Comparison of ENCODE assay signal across 8 cellular contexts in genomic region chr12:95218164-95218851, GRCh38. TPM values are rescaled to one million over a fixed set of nuclear protein-coding genes. Genes with fewer than 3 reads are reported as not detected.
DNase-seq lines count a peak whose midpoint lies in the region; ATAC-seq lines count a peak whose summit lies in the region.

No MANE protein-coding gene starts in this region.

- H3K9me3 Mint-ChIP-seq in activated naive CD4-positive, alpha-beta T cell treated with anti-CD3 and anti-CD28 coated beads for 36 hours = no peaks in the 10 kb centered on the region

- H3K9me3 ChIP-seq in adipocyte (ENCODE audit: control insufficient read depth, low read length) = no peaks in the 10 kb centered on the region
- no peaks in the 10 kb centered on the region for H3K9me3 ChIP-seq in skeletal muscle satellite cell (replicated peaks; ENCODE audit: low read length)

- H3K27me3 Mint-ChIP-seq in activated naive CD4-positive, alpha-beta T cell treated with anti-CD3 and anti-CD28 coated beads for 36 hours (ENCODE audit: low read depth) = no peaks in the 10 kb centered on the region

- H3K36me3 ChIP-seq in adipocyte (ENCODE audit: control insufficient read depth, insufficient read depth, low read length, severe bottlenecking) = no peaks in the 10 kb centered on the region
- no peaks in the 10 kb centered on the region for H3K36me3 ChIP-seq in skeletal muscle satellite cell (ENCODE audit: insufficient read depth, low read length)

- intact Hi-C loops in activated naive CD4-positive, alpha-beta T cell treated with anti-CD3 and anti-CD28 coated beads for 36 hours (cut with micrococcal nuclease) = loop anchor here (5.0 kb wide), 5 partner anchors 314 to 1541 kb away; partner anchors contain the start of genes AMDHD1, CCDC38, CRADD and PLXNC1

- peaks cover 22% of the 10 kb centered on the region for H3K4me1 ChIP-seq in adipocyte (ENCODE audit: control insufficient read depth, insufficient read depth, low read length)
- peaks cover 12% of the 10 kb centered on the region for H3K4me1 ChIP-seq in skeletal muscle satellite cell (ENCODE audit: control insufficient read depth, insufficient read depth, low read length)

- peaks cover 33% of the 10 kb centered on the region for H3K4me1 Mint-ChIP-seq in activated naive CD4-positive, alpha-beta T cell treated with anti-CD3 and anti-CD28 coated beads for 36 hours (ENCODE audit: low read depth)

- H3K4me2 ChIP-seq in skeletal muscle satellite cell (ENCODE audit: low read length) = peak overlapping the region; percentile 91

- peak overlapping the region; percentile 100 for H3K4me3 ChIP-seq in adipocyte (ENCODE audit: low read length)
- peak overlapping the region; percentile 94 for H3K4me3 ChIP-seq in iPS-11a (ENCODE audit: low read depth, low read length)
- H3K4me3 ChIP-seq in skeletal muscle satellite cell (ENCODE audit: low read length) = peak overlapping the region; percentile 94

- no peaks in the 10 kb centered on the region for H3K36me3 Mint-ChIP-seq in activated naive CD4-positive, alpha-beta T cell treated with anti-CD3 and anti-CD28 coated beads for 36 hours (ENCODE audit: low read depth)

- ATAC-seq in HG03280 (IDR thresholded peaks at IDR 0.05; ENCODE audit: unreplicated experiment) = peak; percentile 0

- peak overlapping the region; percentile 98 for H3K4me3 Mint-ChIP-seq in activated naive CD4-positive, alpha-beta T cell treated with anti-CD3 and anti-CD28 coated beads for 36 hours

- H3K27ac Mint-ChIP-seq in activated naive CD4-positive, alpha-beta T cell treated with anti-CD3 and anti-CD28 coated beads for 36 hours = peak overlapping the region; percentile 97

- CTCF ChIA-PET in activated naive CD4-positive, alpha-beta T cell treated with anti-CD3 and anti-CD28 coated beads for 36 hours (lab: Charles Lee) = interaction anchor here (0.9 kb wide), 1 partner anchor 312 kb away, joined by 3 read pairs; no protein-coding TSS in a partner anchor

- DNase-seq in activated naive CD4-positive, alpha-beta T cell treated with anti-CD3 and anti-CD28 coated beads for 36 hours = peak; percentile 34
- DNase-seq in activated naive CD4-positive, alpha-beta T cell treated with Interleukin-2 at 50 U/mL for 16 hours = no peak
- peak; percentile 88 for DNase-seq in NCI-H69 (lab: John Stamatoyannopoulos, UW)
- DNase-seq in adipocyte (ENCODE audit: low read depth) = peak; percentile 83
- DNase-seq in Ammon's horn (ENCODE audit: low spot score) = no peak

- H3K27me3 ChIP-seq in adipocyte (replicated peaks; ENCODE audit: control insufficient read depth, insufficient read depth, low read length) (no peaks in the 10 kb centered on the region), skeletal muscle satellite cell (ENCODE audit: control insufficient read depth, insufficient read depth, low read length) (no peaks in the 10 kb centered on the region)

- H3K9ac ChIP-seq in adipocyte (ENCODE audit: low read length) (peak overlapping the region; percentile 99), skeletal muscle satellite cell (ENCODE audit: low read depth, low read length) (peak overlapping the region; percentile 92)

RNA-seq across cellular contexts. Expression of gene VEZT, which starts 0.7 kb away (rescaled TPM):
- 10 to 100 TPM; 41.3 to 42.5 TPM for total RNA-seq in activated naive CD4-positive, alpha-beta T cell treated with anti-CD3 and anti-CD28 coated beads for 36 hours
- total RNA-seq in skeletal muscle satellite cell (2012; rRNA removed) = 50.4 and 54.0 TPM in 2 replicates

RNA-seq across cellular contexts. Expression of gene FGD6, which starts 1.0 kb away (rescaled TPM):
- 1 to 10 TPM; 2.0 TPM for total RNA-seq in activated naive CD4-positive, alpha-beta T cell treated with anti-CD3 and anti-CD28 coated beads for 36 hours
- 4.6 TPM in 2 replicates for total RNA-seq in skeletal muscle satellite cell (2012; rRNA removed)

Comparison
In these comparisons a context has a peak if more than half of its experiments do, and no peak if none do; other contexts are left out.
1. DNase-seq: peak in activated naive CD4-positive, alpha-beta T cell treated with anti-CD3 and anti-CD28 coated beads for 36 hours (single experiment), NCI-H69 (single experiment) and adipocyte (single experiment); none in activated naive CD4-positive, alpha-beta T cell treated with Interleukin-2 at 50 U/mL for 16 hours (single experiment) and Ammon's horn (single experiment).
2. Peak in every context shown above with its lines, with median percentiles within 50 percentile points of each other: H3K4me3 ChIP-seq.